Comparison of ENCODE assay signal across 9 cellular contexts in the genomic region with DNA sequence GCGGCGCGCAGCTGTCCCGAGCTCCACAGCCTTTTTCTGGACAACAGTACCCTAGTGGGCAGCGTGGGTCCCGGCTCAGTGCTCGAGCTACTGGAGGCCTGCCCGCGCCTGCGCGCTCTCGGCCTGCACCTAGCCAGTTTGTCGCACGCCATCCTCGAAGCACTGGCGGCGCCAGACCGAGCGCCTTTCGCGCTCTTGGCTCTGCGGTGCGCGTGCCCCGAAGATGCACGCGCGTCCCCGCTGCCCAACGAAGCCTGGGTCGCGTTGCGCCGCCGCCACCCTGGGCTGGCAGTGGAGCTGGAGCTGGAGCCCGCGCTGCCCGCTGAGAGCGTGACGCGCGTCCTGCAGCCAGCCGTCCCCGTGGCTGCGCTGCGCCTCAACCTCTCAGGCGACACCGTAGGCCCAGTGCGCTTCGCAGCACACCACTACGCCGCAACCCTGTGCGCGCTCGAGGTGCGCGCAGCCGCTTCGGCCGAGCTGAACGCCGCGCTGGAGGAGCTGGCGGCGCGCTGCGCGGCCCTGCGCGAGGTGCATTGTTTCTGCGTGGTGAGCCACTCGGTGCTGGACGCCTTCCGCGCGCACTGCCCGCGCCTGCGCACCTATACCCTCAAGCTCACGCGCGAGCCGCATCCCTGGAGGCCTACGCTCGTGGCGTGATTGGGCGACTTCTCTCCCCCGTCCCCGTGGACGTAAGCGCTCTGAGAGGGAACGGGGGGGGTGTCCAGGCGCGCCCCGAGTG. TPM values are rescaled to one million over a fixed set of nuclear protein-coding genes. Genes with fewer than 3 reads are reported as not detected.
DNase-seq lines count a peak whose midpoint lies in the region; ATAC-seq lines count a peak whose summit lies in the region.
"Had no signal": no experiment of that assay in that cellular context is flagged by ENCODE, and none has a peak within 500 bp of the region (broad histone marks: within the 10 kb centered on the region; RNA-seq: fewer than 3 reads in every experiment).

No MANE protein-coding gene starts in this region.

- H3K27me3 ChIP-seq in iPS-15b (ENCODE audit: control insufficient read depth, insufficient read depth, low read length), result peaks cover 95% of the 10 kb centered on the region
- H3K27me3 ChIP-seq in skeletal muscle tissue (ENCODE audit: control insufficient read depth in 3 of 3, insufficient read depth in 3 of 3, low read length in 3 of 3), result peaks cover 0 to 5% (median 0%) of the 10 kb centered on the region in 3 donors
- H3K27me3 ChIP-seq in SJCRH30, result no peaks in the 10 kb centered on the region

- ATAC-seq in HG02884 (IDR thresholded peaks at IDR 0.05; ENCODE audit: unreplicated experiment) (no peak), GM19395 (IDR thresholded peaks at IDR 0.05; ENCODE audit: unreplicated experiment) (no peak)
- ATAC-seq: HCT116 had no signal

- no peak overlapping the region for H3K9ac ChIP-seq in iPS-15b (ENCODE audit: low read depth, low read length)
- H3K9ac ChIP-seq in skeletal muscle tissue (ENCODE audit: low read depth in 1 of 3, low read length in 3 of 3), result peak overlapping the region; percentile 73 to 93 (median 76)

- H3K36me3 ChIP-seq in iPS-15b (ENCODE audit: control insufficient read depth, insufficient read depth, low read length), result no peaks in the 10 kb centered on the region
- H3K36me3 ChIP-seq in skeletal muscle tissue (ENCODE audit: control insufficient read depth in 3 of 3, insufficient read depth in 3 of 3, low read length in 3 of 3), result peaks cover 8 to 13% (median 12%) of the 10 kb centered on the region in 3 donors
- no peaks in the 10 kb centered on the region for H3K36me3 ChIP-seq in SJCRH30

- peak overlapping the region; percentile 91 for H3K27ac ChIP-seq in skeletal muscle tissue (ENCODE audit: low read depth, low read length)
- H3K27ac ChIP-seq in SJCRH30, result no peak overlapping the region

- H3K4me3 ChIP-seq in iPS-15b (ENCODE audit: low read depth, low read length) (peak overlapping the region; percentile 48), skeletal muscle tissue (ENCODE audit: low read length in 3 of 3) (peak overlapping the region; percentile 65 to 83 (median 83)), SJCRH30 (no peak overlapping the region)

- H3K9me3 ChIP-seq in iPS-15b (ENCODE audit: control insufficient read depth, insufficient read depth, low read length), result no peaks in the 10 kb centered on the region
- H3K9me3 ChIP-seq in skeletal muscle tissue (ENCODE audit: control insufficient read depth in 3 of 3, low read length in 3 of 3), result no peaks in the 10 kb centered on the region
- H3K9me3 ChIP-seq in SJCRH30 (replicated peaks), result no peaks in the 10 kb centered on the region

- H3K4me1 ChIP-seq in iPS-15b (ENCODE audit: control insufficient read depth, insufficient read depth, low read length), result peaks cover 6% of the 10 kb centered on the region
- H3K4me1 ChIP-seq in skeletal muscle tissue (ENCODE audit: control insufficient read depth in 3 of 3, insufficient read depth in 3 of 3, low read length in 3 of 3), result peaks cover 60 to 70% (median 62%) of the 10 kb centered on the region in 3 donors
- H3K4me1 ChIP-seq in SJCRH30, result peaks cover 7% of the 10 kb centered on the region; the same call in 1 of the 2 replicates

- DNase-seq in DMS153 (lab: John Stamatoyannopoulos, UW), result peak; percentile 79
- DNase-seq in NCI-H2107 treated with DMSO at 0.1 percent for 48 hours (lab: John Stamatoyannopoulos, UW; ENCODE audit: unreplicated experiment), result peak; percentile 34
- peak in 52 of 56 donors; percentile 14 to 90 (median 72) for DNase-seq in amygdala (lab: John Stamatoyannopoulos, UW)
- DNase-seq in SJCRH30, result no peak

RNA-seq across cellular contexts. Expression of a gene that starts 1.2 kb away (rescaled TPM):
- 3.7 TPM for total RNA-seq in skeletal muscle tissue
- 2.8 and 4.9 TPM in 2 replicates for total RNA-seq in SJCRH30 (2014; rRNA removed; shearing (Covaris generic))

RNA-seq across cellular contexts. Expression of a gene that starts 3.6 kb away (rescaled TPM):
- 1.6 TPM for total RNA-seq in skeletal muscle tissue
- 4.0 and 5.7 TPM in 2 replicates for total RNA-seq in SJCRH30 (2014; rRNA removed; shearing (Covaris generic))

RNA-seq across cellular contexts. Expression of a gene that starts 3.6 kb away (rescaled TPM):
- total RNA-seq in skeletal muscle tissue, result 6.3 TPM
- 4.8 and 6.1 TPM in 2 replicates for total RNA-seq in SJCRH30 (2014; rRNA removed; shearing (Covaris generic))

RNA-seq across cellular contexts. Expression of a gene that starts 7.0 kb away (rescaled TPM):
- 11.0 TPM for total RNA-seq in skeletal muscle tissue
- 13.3 and 14.1 TPM in 2 replicates for total RNA-seq in SJCRH30 (2014; rRNA removed; shearing (Covaris generic))

RNA-seq across cellular contexts. Expression of a gene that starts 12.5 kb away (rescaled TPM):
- 7.8 TPM for total RNA-seq in skeletal muscle tissue
- 13.1 and 14.6 TPM in 2 replicates for total RNA-seq in SJCRH30 (2014; rRNA removed; shearing (Covaris generic))

Comparison
In these comparisons a context has a peak if more than half of its experiments do, and no peak if none do; other contexts are left out.
1. DNase-seq: peak in DMS153 (single experiment), NCI-H2107 treated with DMSO at 0.1 percent for 48 hours (single experiment) and amygdala (52 of 56); none in SJCRH30 (0 of 2).